Comparison of ENCODE assay signal across 2 cellular contexts in the genomic region with DNA sequence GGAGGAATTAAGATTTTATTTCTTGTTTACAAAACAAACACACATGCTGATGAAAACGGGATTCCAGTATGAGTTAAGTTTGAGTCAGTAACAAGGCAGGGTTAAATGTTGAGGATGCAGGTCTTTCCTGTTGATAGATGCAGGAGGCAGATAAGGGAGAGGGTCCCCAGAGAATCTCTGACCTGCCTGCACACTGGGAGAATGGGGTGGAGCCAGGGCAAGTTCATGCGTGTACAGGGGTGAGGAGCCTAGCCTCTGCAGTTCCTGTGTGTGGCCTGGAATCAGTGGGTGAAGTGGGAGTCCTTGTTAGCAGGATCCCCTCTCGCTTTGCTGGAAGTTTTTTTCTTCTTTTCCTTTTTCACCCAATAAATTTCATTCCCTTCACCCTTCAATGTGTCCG.
TF ChIP-seq lines count a peak whose summit lies in the region.

No MANE protein-coding gene starts in this region.

TF ChIP-seq in H1, 55 proteins besides CTCF, POLR2A, EP300 and RAD21 (continued from another document):
- TF ChIP-seq FOSL1 (IDR thresholded peaks at IDR 0.05; ENCODE audit: insufficient read depth, low read depth, low read length) (no peak), RFX5 (IDR thresholded peaks at IDR 0.05; ENCODE audit: borderline replicate concordance, low read depth, low read length) (no peak), YY1 (IDR thresholded peaks at IDR 0.05; ENCODE audit: low read depth, low read length) (no peak), CHD7 (IDR thresholded peaks at IDR 0.05; ENCODE audit: insufficient replicate concordance, low read length) (no peak), KDM5A (IDR thresholded peaks at IDR 0.05; ENCODE audit: low read length) (no peak), ATF2 (IDR thresholded peaks at IDR 0.05; ENCODE audit: low read length) (no peak), GABPA (IDR thresholded peaks at IDR 0.05; ENCODE audit: borderline replicate concordance, insufficient read depth, low read length) (no peak), PHF8 (conservative IDR thresholded peaks at IDR 0.05; ENCODE audit: low read depth, low read length) (no peak), CTBP2 (IDR thresholded peaks at IDR 0.05; ENCODE audit: borderline replicate concordance, insufficient read depth, insufficient read length, low read length) (no peak), ASH2L (IDR thresholded peaks at IDR 0.05; ENCODE audit: low read length) (no peak)

TF ChIP-seq in SK-N-SH treated with all-trans-retinoic acid at 6 μM for 48 hours, 23 proteins besides CTCF, POLR2A, EP300 and RAD21 (continued from another document):
- TF ChIP-seq, protein P1, sequence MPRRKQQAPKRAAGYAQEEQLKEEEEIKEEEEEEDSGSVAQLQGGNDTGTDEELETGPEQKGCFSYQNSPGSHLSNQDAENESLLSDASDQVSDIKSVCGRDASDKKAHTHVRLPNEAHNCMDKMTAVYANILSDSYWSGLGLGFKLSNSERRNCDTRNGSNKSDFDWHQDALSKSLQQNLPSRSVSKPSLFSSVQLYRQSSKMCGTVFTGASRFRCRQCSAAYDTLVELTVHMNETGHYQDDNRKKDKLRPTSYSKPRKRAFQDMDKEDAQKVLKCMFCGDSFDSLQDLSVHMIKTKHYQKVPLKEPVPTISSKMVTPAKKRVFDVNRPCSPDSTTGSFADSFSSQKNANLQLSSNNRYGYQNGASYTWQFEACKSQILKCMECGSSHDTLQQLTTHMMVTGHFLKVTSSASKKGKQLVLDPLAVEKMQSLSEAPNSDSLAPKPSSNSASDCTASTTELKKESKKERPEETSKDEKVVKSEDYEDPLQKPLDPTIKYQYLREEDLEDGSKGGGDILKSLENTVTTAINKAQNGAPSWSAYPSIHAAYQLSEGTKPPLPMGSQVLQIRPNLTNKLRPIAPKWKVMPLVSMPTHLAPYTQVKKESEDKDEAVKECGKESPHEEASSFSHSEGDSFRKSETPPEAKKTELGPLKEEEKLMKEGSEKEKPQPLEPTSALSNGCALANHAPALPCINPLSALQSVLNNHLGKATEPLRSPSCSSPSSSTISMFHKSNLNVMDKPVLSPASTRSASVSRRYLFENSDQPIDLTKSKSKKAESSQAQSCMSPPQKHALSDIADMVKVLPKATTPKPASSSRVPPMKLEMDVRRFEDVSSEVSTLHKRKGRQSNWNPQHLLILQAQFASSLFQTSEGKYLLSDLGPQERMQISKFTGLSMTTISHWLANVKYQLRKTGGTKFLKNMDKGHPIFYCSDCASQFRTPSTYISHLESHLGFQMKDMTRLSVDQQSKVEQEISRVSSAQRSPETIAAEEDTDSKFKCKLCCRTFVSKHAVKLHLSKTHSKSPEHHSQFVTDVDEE (CRISPR knock-in tag; IDR thresholded peaks at IDR 0.05): no peak
- TF ChIP-seq ZFP30 (CRISPR knock-in tag; IDR thresholded peaks at IDR 0.05) (no peak), RARB (CRISPR knock-in tag; IDR thresholded peaks at IDR 0.05) (no peak), GLIS3 (CRISPR knock-in tag; IDR thresholded peaks at IDR 0.05) (no peak), PATZ1 (CRISPR knock-in tag; IDR thresholded peaks at IDR 0.05; ENCODE audit: borderline replicate concordance) (no peak), BACH2 (CRISPR knock-in tag; IDR thresholded peaks at IDR 0.05; ENCODE audit: borderline replicate concordance) (no peak), ZNF8 (CRISPR knock-in tag; IDR thresholded peaks at IDR 0.05) (no peak), OSR1 (CRISPR knock-in tag; IDR thresholded peaks at IDR 0.05) (no peak), ZFP3 (CRISPR knock-in tag; IDR thresholded peaks at IDR 0.05) (no peak), ESRRG (CRISPR knock-in tag; IDR thresholded peaks at IDR 0.05) (no peak), SNAI2 (CRISPR knock-in tag; IDR thresholded peaks at IDR 0.05) (no peak)
TF ChIP-seq in SK-N-SH treated with all-trans-retinoic acid at 6 μM for 48 hours: peak in this region for 0.
